8 cellular contexts compared by ENCODE assay signal in the genomic region with DNA sequence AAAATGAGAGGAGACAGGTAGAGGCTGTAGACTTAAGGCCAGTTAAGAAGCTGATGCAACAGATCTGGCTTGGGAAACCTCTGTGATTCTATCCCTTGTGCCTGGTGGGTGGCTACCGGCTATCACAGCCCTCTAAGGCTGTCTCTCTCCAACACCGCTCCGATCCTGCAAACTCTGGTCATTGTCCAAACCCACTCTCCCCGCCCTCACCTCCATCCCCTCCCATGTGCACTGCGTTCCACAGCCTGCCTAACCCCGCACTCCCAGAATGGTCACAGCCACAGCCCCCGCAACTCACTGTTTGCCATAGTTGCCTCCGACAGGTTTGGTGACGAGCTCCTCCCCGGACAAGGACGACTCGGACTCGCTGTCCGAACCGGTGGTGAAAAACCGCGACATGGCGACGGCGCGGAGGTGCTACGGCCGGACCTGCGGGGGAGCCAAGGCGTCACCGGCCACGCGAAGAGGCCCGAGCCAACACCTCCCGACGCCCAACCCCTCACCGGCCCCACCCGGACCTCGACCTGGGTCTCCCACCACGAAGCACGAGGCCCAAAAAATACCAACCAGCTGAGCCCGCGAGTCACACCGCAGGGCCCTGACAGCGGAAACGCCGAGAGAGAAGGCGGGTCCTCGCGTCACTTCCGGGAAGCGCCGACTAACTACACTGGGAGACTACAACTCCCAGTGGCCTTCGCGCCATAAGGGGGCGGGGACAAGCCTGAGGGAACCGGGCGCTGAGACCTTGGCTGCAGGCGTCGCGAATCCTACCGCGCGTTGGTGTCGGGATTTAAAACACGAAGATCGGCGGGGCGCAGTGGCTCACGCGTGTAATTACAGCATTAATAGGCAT. TPM values are rescaled to one million over a fixed set of nuclear protein-coding genes. Genes with fewer than 3 reads are reported as not detected.
DNase-seq lines count a peak whose midpoint lies in the region; ATAC-seq and TF ChIP-seq lines count a peak whose summit lies in the region.
"Not testable (repeated sequence)": the region's sequence is repeated elsewhere in the genome, so short reads cannot be mapped to it uniquely, and the experiment has no call there.

TSS of gene EIF3CL (minus strand) at position 622 of the 853 bp plus-strand sequence. CDS start at position 399, 223 bp downstream.

- CTCF ChIA-PET in OCI-LY7 (lab: Charles Lee; ENCODE audit: unreplicated experiment): not testable (repeated sequence)

- not testable (repeated sequence) for H3K36me3 ChIP-seq in OCI-LY7 (ENCODE audit: insufficient read depth, low read length); subcutaneous abdominal adipose tissue (ENCODE audit: control insufficient read depth in 5 of 5, insufficient read depth in 5 of 5, low read length in 5 of 5)

- POLR2A ChIA-PET in OCI-LY7 (lab: Charles Lee); activated naive CD8-positive, alpha-beta T cell treated with anti-CD3 and anti-CD28 coated beads, Interleukin-2, amount 10 ng/mL, durations not matched to agents 7 days and 5 days (lab: Charles Lee): not testable (repeated sequence)

- not testable (repeated sequence) for H3K4me1 Mint-ChIP-seq in activated naive CD8-positive, alpha-beta T cell treated with anti-CD3 and anti-CD28 coated beads, Interleukin-2, amount 10 ng/mL, durations not matched to agents 7 days and 5 days

- H3K4me3 Mint-ChIP-seq in activated naive CD8-positive, alpha-beta T cell treated with anti-CD3 and anti-CD28 coated beads, Interleukin-2, amount 10 ng/mL, durations not matched to agents 7 days and 5 days: not testable (repeated sequence)

- H3K36me3 Mint-ChIP-seq in activated naive CD8-positive, alpha-beta T cell treated with anti-CD3 and anti-CD28 coated beads, Interleukin-2, amount 10 ng/mL, durations not matched to agents 7 days and 5 days: not testable (repeated sequence)

- not testable (repeated sequence) for H3K27me3 Mint-ChIP-seq in activated naive CD8-positive, alpha-beta T cell treated with anti-CD3 and anti-CD28 coated beads, Interleukin-2, amount 10 ng/mL, durations not matched to agents 7 days and 5 days

- peak; percentile 98 for ATAC-seq in GM21390 (IDR thresholded peaks at IDR 0.05; ENCODE audit: unreplicated experiment)
- peak; percentile 97 for ATAC-seq in HG03066 (IDR thresholded peaks at IDR 0.05; ENCODE audit: low read depth, unreplicated experiment)
- ATAC-seq in activated naive CD8-positive, alpha-beta T cell treated with anti-CD3 and anti-CD28 coated beads, Interleukin-2, amount 10 ng/mL, durations not matched to agents 7 days and 5 days (ENCODE audit: low read depth): peak; percentile 96

- H3K4me2 ChIP-seq in OCI-LY7 (ENCODE audit: low read length): peak within 1 kb of the TSS; percentile 39; the same call in 1 of the 2 replicates

- H3K9me3 ChIP-seq in OCI-LY7 (ENCODE audit: low read length); subcutaneous abdominal adipose tissue (ENCODE audit: control insufficient read depth in 5 of 5, low read length in 5 of 5): not testable (repeated sequence)

- H3K4me1 ChIP-seq in OCI-LY7 (ENCODE audit: insufficient read depth, low read length, poor library complexity, severe bottlenecking); subcutaneous abdominal adipose tissue (ENCODE audit: control insufficient read depth in 5 of 5, insufficient read depth in 5 of 5, low read length in 5 of 5): not testable (repeated sequence)

- H3K79me2 ChIP-seq in OCI-LY7 (ENCODE audit: insufficient read depth, low read depth, low read length): not testable (repeated sequence)

- not testable (repeated sequence) for BruUV-seq in OCI-LY7 (replicated peaks; lab: Mats Ljungman, UMichigan)

- not testable (repeated sequence) for TF ChIP-seq CTCF in OCI-LY7 (conservative IDR thresholded peaks at IDR 0.05; ENCODE audit: low read length); fibroblast of the aortic adventitia (IDR thresholded peaks at IDR 0.05; ENCODE audit: insufficient read depth, low read length)

- not testable (repeated sequence) for H3K27ac Mint-ChIP-seq in activated naive CD8-positive, alpha-beta T cell treated with anti-CD3 and anti-CD28 coated beads, Interleukin-2, amount 10 ng/mL, durations not matched to agents 7 days and 5 days

- H4K20me1 ChIP-seq in OCI-LY7 (ENCODE audit: insufficient read depth, low read length): not testable (repeated sequence)

- H3K4me3 ChIP-seq in OCI-LY7 (ENCODE audit: low read depth, low read length, poor library complexity, severe bottlenecking) (peak within 1 kb of the TSS; percentile 67), fibroblast of the aortic adventitia (ENCODE audit: low read depth, low read length) (peak within 1 kb of the TSS; percentile 51), subcutaneous abdominal adipose tissue (ENCODE audit: low read depth in 1 of 5, low read length in 5 of 5) (peak within 1 kb of the TSS in 3 of 5 donors; percentile 34 to 51 (median 50))

- not testable (repeated sequence) for H3K9me2 ChIP-seq in OCI-LY7 (ENCODE audit: insufficient read depth, low read length)

- not testable (repeated sequence) for H3K27me3 ChIP-seq in subcutaneous abdominal adipose tissue (ENCODE audit: control insufficient read depth in 5 of 5, insufficient read depth in 4 of 5, low read length in 5 of 5)

- not testable (repeated sequence) for DNase-seq in G401 (ENCODE audit: low spot score); OCI-LY7 (ENCODE audit: low spot score); activated naive CD8-positive, alpha-beta T cell treated with anti-CD3 and anti-CD28 coated beads, Interleukin-2, amount 10 ng/mL, durations not matched to agents 7 days and 5 days; fibroblast of the aortic adventitia (ENCODE audit: low read depth); mucosa of gallbladder (ENCODE audit: low spot score)

- in situ Hi-C loops in G401 (cut with HindIII; ENCODE audit: low sequenced_read_pairs): not testable (repeated sequence)

- H3K9me3 Mint-ChIP-seq in activated naive CD8-positive, alpha-beta T cell treated with anti-CD3 and anti-CD28 coated beads, Interleukin-2, amount 10 ng/mL, durations not matched to agents 7 days and 5 days: not testable (repeated sequence)

- H3K27ac ChIP-seq in OCI-LY7 (ENCODE audit: low read depth, low read length, poor library complexity, severe bottlenecking); subcutaneous abdominal adipose tissue (ENCODE audit: low read depth, low read length): not testable (repeated sequence)

- not testable (repeated sequence) for H2AFZ ChIP-seq in OCI-LY7 (ENCODE audit: low read length)

- intact Hi-C loops in OCI-LY7 (cut with micrococcal nuclease; ENCODE audit: unreplicated experiment): not testable (repeated sequence)

- not testable (repeated sequence) for H3K9ac ChIP-seq in subcutaneous abdominal adipose tissue (ENCODE audit: low read length in 5 of 5)

RNA-seq across cellular contexts. Expression of gene EIF3CL, which starts in this region (rescaled TPM):
- total RNA-seq in G401 (2014; rRNA removed; shearing (Covaris generic)): 276 and 428 TPM in 2 replicates
- total RNA-seq in OCI-LY7 (2014; rRNA removed; shearing (Covaris generic)): 73.3 and 120 TPM in 2 replicates
- 71.1 and 139 TPM in 2 replicates for total RNA-seq in OCI-LY7 (2022)
- total RNA-seq in activated naive CD8-positive, alpha-beta T cell treated with anti-CD3 and anti-CD28 coated beads, Interleukin-2, amount 10 ng/mL, durations not matched to agents 7 days and 5 days: 10 to 100 TPM; 33.8 to 65.1 TPM
- total RNA-seq in fibroblast of the aortic adventitia (ENCODE audit: low replicate concordance): 85.4 and 86.9 TPM in 2 replicates
- total RNA-seq in mucosa of gallbladder: 65.2 TPM
